1 cellular context compared by ENCODE assay signal in the genomic region with DNA sequence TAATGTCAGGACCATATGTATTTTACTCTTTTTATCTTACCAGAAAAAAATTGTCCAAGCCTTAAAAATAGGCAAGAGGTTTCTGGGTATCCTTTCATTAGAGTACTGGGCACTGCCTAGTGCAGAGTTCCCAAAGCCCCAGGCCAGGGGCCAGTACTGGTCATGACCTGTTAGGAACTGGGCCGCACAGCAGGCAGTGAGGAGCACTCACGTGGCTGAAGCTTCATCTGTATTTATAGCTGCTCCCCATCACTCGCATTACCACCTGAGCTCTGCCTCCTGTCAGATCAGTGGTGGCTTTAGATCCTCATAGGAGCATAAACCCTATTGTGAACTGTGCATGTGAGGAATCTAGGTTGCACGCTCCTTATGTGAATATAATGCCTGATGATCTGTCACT.
TF ChIP-seq lines count a peak whose summit lies in the region.

No MANE protein-coding gene starts in this region.

TF ChIP-seq in HCT116, 20 proteins besides CTCF, POLR2A, EP300 and RAD21 (continued from another document):
- TF ChIP-seq REST (IDR thresholded peaks at IDR 0.05; ENCODE audit: low read depth) (no peak), TCF7L2 (IDR thresholded peaks at IDR 0.05; ENCODE audit: borderline replicate concordance, extremely low read depth, insufficient read depth, insufficient read length) (no peak), SRF (IDR thresholded peaks at IDR 0.05; ENCODE audit: low read depth) (0 out of 2 replicates have a peak, but pooled peaks have one; percentile 19), EGR1 (IDR thresholded peaks at IDR 0.05; ENCODE audit: low read depth) (no peak), JUND (IDR thresholded peaks at IDR 0.05) (no peak), SP1 (IDR thresholded peaks at IDR 0.05; ENCODE audit: low read depth) (0 out of 2 replicates have a peak, but pooled peaks have one; percentile 6), ELF1 (IDR thresholded peaks at IDR 0.05; ENCODE audit: borderline replicate concordance, low read depth) (no peak), SIN3A (IDR thresholded peaks at IDR 0.05; ENCODE audit: low read depth) (no peak), CEBPB (IDR thresholded peaks at IDR 0.05; ENCODE audit: low read depth) (no peak)
